ENCODE assay signal across 8 cellular contexts in the genomic region with DNA sequence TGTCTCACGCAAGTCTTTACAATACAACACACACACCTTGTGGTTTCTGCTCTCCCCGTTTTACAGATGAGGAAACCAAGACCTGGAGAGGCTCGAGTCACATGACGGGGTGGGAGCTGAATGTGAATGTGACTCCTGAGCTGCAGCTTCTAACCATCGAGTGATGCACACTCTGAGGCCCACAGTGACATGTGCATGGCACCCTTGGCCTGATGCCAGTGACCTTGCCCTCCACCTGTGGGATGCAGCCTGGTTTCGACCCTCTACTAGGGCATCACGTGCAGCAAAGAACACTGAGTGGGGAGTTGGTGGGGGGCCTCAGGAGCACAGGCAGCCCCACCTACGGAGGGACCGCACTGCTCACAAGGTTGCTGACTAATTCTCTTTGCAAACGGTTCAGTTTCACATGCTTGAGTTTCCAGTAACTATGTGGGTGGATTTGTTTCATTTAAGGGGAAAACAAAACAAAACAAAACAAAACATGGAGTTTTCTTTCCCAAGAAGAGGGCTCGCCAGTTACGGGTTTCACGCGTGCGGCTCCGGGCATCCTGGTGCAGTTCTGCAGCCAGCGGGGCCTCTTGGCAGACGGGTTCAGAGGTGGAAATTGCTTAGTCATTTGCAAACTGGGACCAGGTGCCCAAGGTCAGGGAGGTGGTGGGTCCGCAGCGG. TPM values are rescaled to one million over a fixed set of nuclear protein-coding genes. Genes with fewer than 3 reads are reported as not detected.
DNase-seq lines count a peak whose midpoint lies in the region; ATAC-seq, FAIRE-seq and TF ChIP-seq lines count a peak whose summit lies in the region.

No MANE protein-coding gene starts in this region.

- peak overlapping the region; percentile 56 for H3K9ac ChIP-seq in KMS-11
- no peak overlapping the region for H3K9ac ChIP-seq in GM12878 (ENCODE audit: control insufficient read depth, insufficient read depth, low read length)

- 27% methylated on average over 18 of the region's 20 CpGs for WGBS in GM12878 (ENCODE audit: insufficient coverage, insufficient replicate concordance, low lambda C conversion rate, missing lambda C conversion rate)
- 18 to 37% (median 24%) methylated on average over 19 to 20 of the region's 20 CpGs for WGBS in ovary, 3 donors

- no peak for TF ChIP-seq RAD21 in GM12878 (IDR thresholded peaks at IDR 0.05; ENCODE audit: insufficient read depth, low read depth, low read length)

- TF ChIP-seq EP300 in GM12878 (IDR thresholded peaks at IDR 0.05; ENCODE audit: borderline replicate concordance in 1 of 2, control insufficient read depth in 1 of 2, low read depth in 2 of 2, low read length in 2 of 2) = no peak
- TF ChIP-seq EP300 in ovary (IDR thresholded peaks at IDR 0.05) = no peak

- H3K4me2 ChIP-seq in KMS-11 (peak overlapping the region; percentile 96), GM12878 (ENCODE audit: control insufficient read depth, insufficient read depth) (peak overlapping the region; percentile 21)

- POLR2A ChIA-PET in GM12878 (lab: Charles Lee) = no interaction called here

- CTCF ChIA-PET in GM12878 (lab: Yijun Ruan, JAX) = interaction anchor here (1.0 kb wide), 1 partner anchor 140 kb away, joined by 3 read pairs; no protein-coding TSS in a partner anchor

- TF ChIP-seq POLR2A in GM12878 (IDR thresholded peaks at IDR 0.05; ENCODE audit: low read depth, low read length) (no peak), ovary (IDR thresholded peaks at IDR 0.05) (no peak)

- BruUV-seq in GM12878 (replicated peaks; lab: Mats Ljungman, UMichigan) = no TSS peak

- H3K4me3 ChIP-seq in KMS-11 (IDR thresholded peaks at IDR 0.05; ENCODE audit: insufficient read depth, low read depth, low read length) (no peak overlapping the region), GM12878 (no peak overlapping the region), ovary (no peak overlapping the region)

- H3K27me3 ChIP-seq in KMS-11 (ENCODE audit: insufficient read depth, low read depth) (no peaks in the 10 kb centered on the region), GM12878 (replicated peaks in 1 of 2; ENCODE audit: control insufficient read depth in 2 of 2, insufficient read depth in 2 of 2, low read length in 1 of 2) (no peaks in the 10 kb centered on the region), ovary (no peaks in the 10 kb centered on the region)

- SMC1A ChIA-PET in GM12878 (lab: Charles Lee; ENCODE audit: uncharacterized antibody, unreplicated experiment) = no interaction called here

- FAIRE-seq in GM12878 (lab: Jason Lieb, UNC) = peak; percentile 47

- TF ChIP-seq CTCF in KMS-11 (conservative IDR thresholded peaks at IDR 0.05; ENCODE audit: low read depth, low read length) = no peak
- TF ChIP-seq CTCF in GM12878 (IDR thresholded peaks at IDR 0.05 in 2 of 3, conservative IDR thresholded peaks at IDR 0.05 in 1 of 3; ENCODE audit: control insufficient read depth in 2 of 3, extremely low read depth in 1 of 3, insufficient read depth in 1 of 3, low read depth in 3 of 3, low read length in 3 of 3) = no peak
- TF ChIP-seq CTCF in ovary (IDR thresholded peaks at IDR 0.05) = no peak

- RAD21 ChIA-PET in GM12878 (lab: Charles Lee; ENCODE audit: unreplicated experiment) = interaction anchor here (1.3 kb wide), 1 partner anchor 110 kb away, joined by 4 read pairs; no protein-coding TSS in a partner anchor

- H3K79me2 ChIP-seq in KMS-11 (ENCODE audit: insufficient read depth, low read depth) (peaks cover 42% of the 10 kb centered on the region), GM12878 (ENCODE audit: control insufficient read depth, insufficient read depth, low read length) (no peaks in the 10 kb centered on the region)

- DNase-seq in AG08396 (ENCODE audit: low spot score) = peak; percentile 69
- peak; percentile 31 for DNase-seq in GM12878 (ENCODE audit: low read depth, low spot score)
- DNase-seq in ovary = peak in 3 of 5 donors; percentile 58 to 70 (median 64)
- no peak for DNase-seq in AML-193 (lab: John Stamatoyannopoulos, UW)
- DNase-seq in NCI-H2171 treated with DMSO at 0.1 percent for 48 hours (lab: John Stamatoyannopoulos, UW) = no peak
- no peak for DNase-seq in NCI-H2107 treated with DMSO at 0.1 percent for 48 hours (lab: John Stamatoyannopoulos, UW; ENCODE audit: unreplicated experiment)

- peaks cover 54% of the 10 kb centered on the region for H3K4me1 ChIP-seq in KMS-11 (ENCODE audit: low read depth, poor library complexity, severe bottlenecking)
- peaks cover 17% of the 10 kb centered on the region for H3K4me1 ChIP-seq in GM12878 (ENCODE audit: control insufficient read depth, insufficient read depth, low read length)
- peaks cover 51% of the 10 kb centered on the region for H3K4me1 ChIP-seq in ovary (ENCODE audit: insufficient read depth)

- intact Hi-C loops in GM12878 (cut with micrococcal nuclease; ENCODE audit: unreplicated experiment) = no loop called here
- intact Hi-C loops in ovary (cut with DNase I) = no loop called here

- H3K9me3 ChIP-seq in GM12878 (replicated peaks; ENCODE audit: control insufficient read depth, insufficient read depth, low read length) = no peaks in the 10 kb centered on the region
- H3K9me3 ChIP-seq in ovary = no peaks in the 10 kb centered on the region

- H4K20me1 ChIP-seq in KMS-11 (ENCODE audit: insufficient read depth) (no peaks in the 10 kb centered on the region), GM12878 (ENCODE audit: control insufficient read depth, insufficient read depth) (no peaks in the 10 kb centered on the region)

- H3K36me3 ChIP-seq in KMS-11 (ENCODE audit: insufficient read depth) (no peaks in the 10 kb centered on the region), GM12878 (ENCODE audit: control insufficient read depth in 2 of 2, insufficient read depth in 2 of 2, low read length in 1 of 2) (no peaks in the 10 kb centered on the region), ovary (no peaks in the 10 kb centered on the region)

- in situ Hi-C loops in GM12878 (cut with MboI) = no loop called here

- H3K27ac ChIP-seq in KMS-11 (peak overlapping the region; percentile 84), GM12878 (ENCODE audit: control insufficient read depth, insufficient read depth) (no peak overlapping the region), ovary (peak overlapping the region in 1 of 2 donors; percentile 1)

- ATAC-seq in GM12878 (peak; percentile 66), HG03354 (IDR thresholded peaks at IDR 0.05; ENCODE audit: poor library complexity, severe bottlenecking, unreplicated experiment) (no peak)

- H2AFZ ChIP-seq in KMS-11 (ENCODE audit: low read depth) (peak overlapping the region; percentile 61), GM12878 (ENCODE audit: control insufficient read depth, low read depth, low read length) (no peak overlapping the region)

TF ChIP-seq in GM12878, 131 proteins besides CTCF, POLR2A, EP300 and RAD21 (continues in another document):
- TF ChIP-seq ESRRA (IDR thresholded peaks at IDR 0.05; ENCODE audit: low read length) = no peak
- peak; percentile 83 to 92 for TF ChIP-seq BHLHE40 (IDR thresholded peaks at IDR 0.05; ENCODE audit: borderline replicate concordance in 1 of 2, low read depth in 2 of 2, low read length in 1 of 2)
- TF ChIP-seq IRF4 (IDR thresholded peaks at IDR 0.05; ENCODE audit: low read depth, low read length) = 0 out of 2 replicates have a peak, but pooled peaks have one; percentile 32
- TF ChIP-seq NR2C1 (IDR thresholded peaks at IDR 0.05) = no peak
- no peak for TF ChIP-seq CREB1 (IDR thresholded peaks at IDR 0.05; ENCODE audit: low read depth)
- TF ChIP-seq RUNX3 (IDR thresholded peaks at IDR 0.05; ENCODE audit: low read length) = peak; percentile 52
- no peak for TF ChIP-seq MEF2A (IDR thresholded peaks at IDR 0.05; ENCODE audit: insufficient read depth, low read depth, low read length)
- TF ChIP-seq CBX5 (IDR thresholded peaks at IDR 0.05; ENCODE audit: low read depth) = no peak
- TF ChIP-seq MYB (IDR thresholded peaks at IDR 0.05; ENCODE audit: borderline replicate concordance, low read depth, low read length) = no peak
- TF ChIP-seq, protein P1, sequence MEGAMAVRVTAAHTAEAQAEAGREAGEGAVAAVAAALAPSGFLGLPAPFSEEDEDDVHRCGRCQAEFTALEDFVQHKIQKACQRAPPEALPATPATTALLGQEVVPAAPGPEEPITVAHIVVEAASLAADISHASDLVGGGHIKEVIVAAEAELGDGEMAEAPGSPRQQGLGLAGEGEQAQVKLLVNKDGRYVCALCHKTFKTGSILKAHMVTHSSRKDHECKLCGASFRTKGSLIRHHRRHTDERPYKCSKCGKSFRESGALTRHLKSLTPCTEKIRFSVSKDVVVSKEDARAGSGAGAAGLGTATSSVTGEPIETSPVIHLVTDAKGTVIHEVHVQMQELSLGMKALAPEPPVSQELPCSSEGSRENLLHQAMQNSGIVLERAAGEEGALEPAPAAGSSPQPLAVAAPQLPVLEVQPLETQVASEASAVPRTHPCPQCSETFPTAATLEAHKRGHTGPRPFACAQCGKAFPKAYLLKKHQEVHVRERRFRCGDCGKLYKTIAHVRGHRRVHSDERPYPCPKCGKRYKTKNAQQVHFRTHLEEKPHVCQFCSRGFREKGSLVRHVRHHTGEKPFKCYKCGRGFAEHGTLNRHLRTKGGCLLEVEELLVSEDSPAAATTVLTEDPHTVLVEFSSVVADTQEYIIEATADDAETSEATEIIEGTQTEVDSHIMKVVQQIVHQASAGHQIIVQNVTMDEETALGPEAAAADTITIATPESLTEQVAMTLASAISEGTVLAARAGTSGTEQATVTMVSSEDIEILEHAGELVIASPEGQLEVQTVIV (IDR thresholded peaks at IDR 0.05; ENCODE audit: borderline replicate concordance, partially characterized antibody) = no peak

RNA-seq across cellular contexts. Expression of a gene that starts 22.9 kb away (rescaled TPM):
- 0.96 and 1.3 TPM in 2 replicates for total RNA-seq in GM12878 (2013; cell fraction: nucleolus; rRNA removed)
- 0.90 and 1.3 TPM in 2 replicates for total RNA-seq in GM12878 (2014; rRNA removed)
- 0.40 and 0.46 TPM in 2 replicates for total RNA-seq in GM12878 (2014; rRNA removed; fragmentation: Illumina TruSeq; extraction: Trizol)
- 0.74 and 1.1 TPM in 2 replicates for total RNA-seq in GM12878 (2021)
- 0.38 TPM for polyA plus RNA-seq in GM12878 (2011; ENCODE audit: low read depth)
- polyA plus RNA-seq in GM12878 (2011; rRNA removed) = 0.23 and 0.43 TPM in 2 replicates
- polyA plus RNA-seq in GM12878 (2011; cell fraction: cytosol; rRNA removed) = 0.52 and 0.63 TPM in 2 replicates
- 0.45 and 0.47 TPM in 2 replicates for polyA plus RNA-seq in GM12878 (2011; cell fraction: nucleus; rRNA removed)
- polyA plus RNA-seq in GM12878 (2012) = 1.4 and 2.6 TPM in 2 replicates
- polyA plus RNA-seq in GM12878 (2014; fragmentation: Illumina TruSeq; extraction: Trizol) = 0.46 and 2.1 TPM in 2 replicates
- polyA plus RNA-seq in GM12878 (2014; fragmentation: Nextera tagmentation; extraction: Ambion mirVana) = under 1 TPM in 1 of 2 experiments, not detected in 1; 0.02 TPM
- 0.80 and 2.0 TPM in 2 replicates for polyA plus RNA-seq in GM12878 (2014; rRNA removed)
- 1 to 10 TPM; 1.2 to 1.4 TPM for polyA plus RNA-seq in GM12878 (2016; fragmentation: Nextera tagmentation; extraction: Ambion mirVana)
- 0.37 and 0.57 TPM in 2 replicates for polyA minus RNA-seq in GM12878 (2011; rRNA and poly(A)+ RNA removed)
- polyA minus RNA-seq in GM12878 (2011; cell fraction: cytosol; rRNA and poly(A)+ RNA removed) = 0.52 and 0.53 TPM in 2 replicates
- polyA minus RNA-seq in GM12878 (2011; cell fraction: nucleus; rRNA and poly(A)+ RNA removed) = 0.36 TPM in 1 of 2 replicates, not detected in the other
- 10 to 100 TPM; 20.6 to 69.6 (median 34.4) TPM for total RNA-seq in ovary
- 10 to 100 TPM; 20.4 to 35.2 TPM for polyA plus RNA-seq in ovary

Comparison
In these comparisons a context has a peak if more than half of its experiments do, and no peak if none do; other contexts are left out.
1. DNase-seq: peak in AG08396 (single experiment), GM12878 (single experiment) and ovary (3 of 5); none in AML-193 (0 of 2), NCI-H2171 treated with DMSO at 0.1 percent for 48 hours (single experiment) and NCI-H2107 treated with DMSO at 0.1 percent for 48 hours (single experiment).
2. RNA of a gene that starts 22.9 kb away (total RNA-seq): 20.6 to 69.6 TPM in ovary; 0.40 to 1.3 TPM in GM12878; every median in the first group is over 4 times any median in the second.